Comparison of ENCODE assay signal across 8 cellular contexts in genomic region chr17:81484195-81484979, GRCh38. TPM values are rescaled to one million over a fixed set of nuclear protein-coding genes. Genes with fewer than 3 reads are reported as not detected.
DNase-seq lines count a peak whose midpoint lies in the region; ATAC-seq lines count a peak whose summit lies in the region.

No MANE protein-coding gene starts in this region.

- H3K36me3 Mint-ChIP-seq in activated CD4-positive, alpha-beta memory T cell treated with anti-CD3 and anti-CD28 coated beads, Interleukin-2, amount 10 ng/mL, durations not matched to agents 7 days and 5 days (ENCODE audit: low read depth): no peaks in the 10 kb centered on the region

- ATAC-seq in GM18861 (IDR thresholded peaks at IDR 0.05; ENCODE audit: unreplicated experiment) (peak; percentile 56), HG03460 (IDR thresholded peaks at IDR 0.05; ENCODE audit: unreplicated experiment) (peak; percentile 52)

- no peaks in the 10 kb centered on the region for H3K9me3 Mint-ChIP-seq in activated CD4-positive, alpha-beta memory T cell treated with anti-CD3 and anti-CD28 coated beads, Interleukin-2, amount 10 ng/mL, durations not matched to agents 7 days and 5 days

- H3K4me3 Mint-ChIP-seq in activated CD4-positive, alpha-beta memory T cell treated with anti-CD3 and anti-CD28 coated beads, Interleukin-2, amount 10 ng/mL, durations not matched to agents 7 days and 5 days: peak overlapping the region; percentile 21

- DNase-seq in NCI-H69 (lab: John Stamatoyannopoulos, UW): peak; percentile 95
- DNase-seq in activated CD4-positive, alpha-beta memory T cell treated with anti-CD3 and anti-CD28 coated beads, Interleukin-2, amount 10 ng/mL, durations not matched to agents 7 days and 5 days: peak; percentile 89
- peak; percentile 83 for DNase-seq in effector CD4-positive, alpha-beta T cell
- peak; percentile 76 to 89 for DNase-seq in lung microvascular endothelial cell (ENCODE audit: low read depth in 2 of 2)
- DNase-seq in stimulated activated CD4-positive, alpha-beta T cell treated with anti-CD3 and anti-CD28 coated beads, TNF-alpha, amount 100 ng/mL, for 24 hours (ENCODE audit: low read depth in 3 of 3): peak; percentile 72 to 87 (median 82)

- POLR2A ChIA-PET in activated CD4-positive, alpha-beta memory T cell treated with anti-CD3 and anti-CD28 coated beads, Interleukin-2, amount 10 ng/mL, durations not matched to agents 7 days and 5 days (lab: Charles Lee): interaction anchor here (1.1 to 2.1 kb wide), 8 partner anchors 15 to 342 kb away, joined by 3 to 14 read pairs (median 6); partner anchors contain the start of genes ACTG1, BAHCC1 and SLC38A10

- H2AFZ ChIP-seq in ACC112 (ENCODE audit: low read length, unreplicated experiment): peak overlapping the region; percentile 19

- H3K27me3 Mint-ChIP-seq in activated CD4-positive, alpha-beta memory T cell treated with anti-CD3 and anti-CD28 coated beads, Interleukin-2, amount 10 ng/mL, durations not matched to agents 7 days and 5 days: peaks cover 34% of the 10 kb centered on the region

- CTCF ChIA-PET in activated CD4-positive, alpha-beta memory T cell treated with anti-CD3 and anti-CD28 coated beads, Interleukin-2, amount 10 ng/mL, durations not matched to agents 7 days and 5 days (lab: Charles Lee): interaction anchor here (0.6 to 1.9 kb wide), 18 partner anchors 13 to 383 kb away, joined by 3 to 13 read pairs (median 3); partner anchors contain the start of genes BAHCC1, FAAP100, SLC38A10 and TEPSIN

- H3K36me3 ChIP-seq in ACC112 (ENCODE audit: insufficient read depth, low read length): no peaks in the 10 kb centered on the region

- peak overlapping the region; percentile 72 for H3K4me3 ChIP-seq in ACC112 (ENCODE audit: low read depth, low read length)

- H3K27ac ChIP-seq in ACC112 (ENCODE audit: low read depth, low read length): no peak overlapping the region

- no peaks in the 10 kb centered on the region for H3K27me3 ChIP-seq in ACC112 (ENCODE audit: insufficient read depth, low read length)

- H3K4me1 Mint-ChIP-seq in activated CD4-positive, alpha-beta memory T cell treated with anti-CD3 and anti-CD28 coated beads, Interleukin-2, amount 10 ng/mL, durations not matched to agents 7 days and 5 days: peaks cover 13% of the 10 kb centered on the region

- H3K4me1 ChIP-seq in ACC112 (ENCODE audit: control insufficient read depth, insufficient read depth, low read length, unreplicated experiment): peaks cover 18% of the 10 kb centered on the region

- H3K27ac Mint-ChIP-seq in activated CD4-positive, alpha-beta memory T cell treated with anti-CD3 and anti-CD28 coated beads, Interleukin-2, amount 10 ng/mL, durations not matched to agents 7 days and 5 days: no peak overlapping the region

- no peaks in the 10 kb centered on the region for H3K79me2 ChIP-seq in ACC112 (ENCODE audit: control insufficient read depth, insufficient read depth, low read length, unreplicated experiment)

RNA-seq across cellular contexts. Expression of gene ACTG1, which starts 28.2 kb away (rescaled TPM):
- 1,000 to 10,000 TPM; 3,658 to 3,769 TPM for total RNA-seq in activated CD4-positive, alpha-beta memory T cell treated with anti-CD3 and anti-CD28 coated beads, Interleukin-2, amount 10 ng/mL, durations not matched to agents 7 days and 5 days
- 3,444 and 5,949 TPM in 2 replicates for total RNA-seq in lung microvascular endothelial cell

RNA-seq across cellular contexts. Expression of gene FSCN2, which starts 43.8 kb away (rescaled TPM):
- under 1 TPM; 0.43 to 0.50 TPM for total RNA-seq in activated CD4-positive, alpha-beta memory T cell treated with anti-CD3 and anti-CD28 coated beads, Interleukin-2, amount 10 ng/mL, durations not matched to agents 7 days and 5 days
- total RNA-seq in lung microvascular endothelial cell: 0.20 and 0.44 TPM in 2 replicates
